In the genomic region with DNA sequence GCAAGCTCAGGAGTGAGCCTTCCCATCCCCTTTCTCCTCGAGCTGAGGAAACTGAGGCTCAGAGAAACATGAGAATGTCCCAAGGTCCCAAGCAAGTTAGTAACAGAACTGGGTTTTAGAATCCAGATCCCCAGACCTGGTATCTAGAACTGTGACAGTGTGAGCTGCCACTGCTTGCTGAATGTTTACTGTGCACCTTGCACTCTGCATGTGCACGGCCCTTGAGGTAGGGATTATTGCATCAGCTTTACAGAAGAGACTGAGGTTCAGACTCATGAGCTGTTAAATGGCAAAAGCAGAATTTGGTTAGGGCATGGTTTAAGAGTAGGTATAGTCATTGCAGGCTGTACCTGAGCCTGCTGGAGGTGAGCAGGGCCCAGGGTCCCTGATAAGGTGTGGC, we compare ENCODE assay signal across 22 cellular contexts. TPM values are rescaled to one million over a fixed set of nuclear protein-coding genes. Genes with fewer than 3 reads are reported as not detected.
"Had no signal": no experiment of that assay in that cellular context is flagged by ENCODE, and none has a peak within 500 bp of the region (broad histone marks: within the 10 kb centered on the region; RNA-seq: fewer than 3 reads in every experiment).

No MANE protein-coding gene starts in this region.

- H2AFZ ChIP-seq: neural progenitor cell had no signal

- ATAC-seq: esophagus mucosa; gastrocnemius medialis; left lung; natural killer cell treated with Interleukin-12 subunit alpha and Interleukin-12 subunit beta and Interleukin-15 and Interleukin-18, amount 100 ng/mL, for 72 hours had no signal

- H3K4me1 ChIP-seq: gastrocnemius medialis, left lung, right atrium auricular region, transverse colon had no signal

- DNase-seq: effector memory CD4-positive, alpha-beta T cell; gastrocnemius medialis; islet precursor cell; left lung; mesenchymal stem cell; midbrain; nucleus accumbens; ovary; small intestine; stimulated activated CD4-positive, alpha-beta T cell treated with anti-CD3 and anti-CD28 coated beads, Interleukin-12 subunit alpha, Interleukin-12 subunit beta, amount 100 ng/mL, for 4 hours; stimulated activated naive CD4-positive, alpha-beta T cell; stomach; transverse colon had no signal

- H3K27me3 ChIP-seq: ovary, right atrium auricular region had no signal

- H3K9ac ChIP-seq: neural progenitor cell had no signal

- H3K27ac ChIP-seq: gastrocnemius medialis, left lung, neural progenitor cell, ovary, right atrium auricular region, stomach, thoracic aorta, transverse colon had no signal

- H3K4me3 ChIP-seq: gastrocnemius medialis, left lung, lung, neural progenitor cell, ovary, right atrium auricular region, stomach, thoracic aorta, transverse colon had no signal

- H3K4me2 ChIP-seq: neural progenitor cell had no signal

- FAIRE-seq: endometrium, small intestine had no signal

- H3K9me3 ChIP-seq: gastrocnemius medialis, left lung, ovary, right atrium auricular region, stomach, thoracic aorta, transverse colon had no signal

- H3K36me3 ChIP-seq: gastrocnemius medialis, left lung, neural progenitor cell, ovary, right atrium auricular region, stomach, thoracic aorta, transverse colon had no signal

RNA-seq across cellular contexts. Expression of a gene that starts 3.8 kb away (rescaled TPM):
- total RNA-seq: esophagus mucosa; fibroblast of villous mesenchyme; gastrocnemius medialis; left lung; natural killer cell treated with Interleukin-12 subunit alpha and Interleukin-12 subunit beta and Interleukin-15 and Interleukin-18, amount 100 ng/mL, for 72 hours; posterior vena cava; right atrium auricular region; thoracic aorta; transverse colon had no signal
